Comparison of ENCODE assay signal across 1 cellular context in the genomic region with DNA sequence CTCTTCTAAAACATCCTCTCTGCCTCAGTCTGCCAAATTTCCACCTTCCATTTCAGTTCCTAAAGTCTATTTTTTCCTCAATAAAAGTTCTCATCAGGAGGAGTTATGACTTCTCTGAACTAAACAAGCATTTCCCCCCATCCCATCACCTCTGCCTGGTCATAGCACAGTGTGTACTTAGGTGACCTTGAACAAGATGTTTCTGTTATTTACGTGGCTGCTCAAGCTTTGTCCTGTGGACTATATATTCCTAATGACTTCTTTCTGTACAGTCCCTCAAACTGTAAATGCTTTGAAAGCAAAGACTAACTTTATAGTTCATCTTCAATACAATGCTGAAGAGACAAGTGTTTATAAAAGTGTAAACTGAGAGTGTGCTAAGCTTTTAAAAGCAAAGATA.
TF ChIP-seq lines count a peak whose summit lies in the region.

No MANE protein-coding gene starts in this region.

TF ChIP-seq in HepG2, 621 proteins besides CTCF, POLR2A, EP300 and RAD21 (continued from another document and continues in another):
- TF ChIP-seq ZNF18 (CRISPR knock-in tag; IDR thresholded peaks at IDR 0.05; ENCODE audit: insufficient replicate concordance) (no peak), SALL1 (CRISPR knock-in tag; IDR thresholded peaks at IDR 0.05) (peak; percentile 34; the same call in 1 of the 2 replicates), HOMEZ (CRISPR knock-in tag; IDR thresholded peaks at IDR 0.05; ENCODE audit: low read depth) (no peak), SMAD3 (CRISPR knock-in tag; IDR thresholded peaks at IDR 0.05) (0 out of 2 replicates have a peak, but pooled peaks have one; percentile 18), FOXP4 (CRISPR knock-in tag; IDR thresholded peaks at IDR 0.05) (0 out of 2 replicates have a peak, but pooled peaks have one; percentile 33), ZFP36L2 (CRISPR knock-in tag; IDR thresholded peaks at IDR 0.05) (no peak), BCL6 (CRISPR knock-in tag; IDR thresholded peaks at IDR 0.05) (peak; percentile 63; the same call in 1 of the 2 replicates), HNF4A (CRISPR knock-in tag; IDR thresholded peaks at IDR 0.05) (peak; percentile 44; the same call in 1 of the 2 replicates), CREBL2 (CRISPR knock-in tag; IDR thresholded peaks at IDR 0.05; ENCODE audit: borderline replicate concordance) (no peak), SOX5 (CRISPR knock-in tag; IDR thresholded peaks at IDR 0.05; ENCODE audit: borderline replicate concordance) (peak; percentile 75; the same call in 1 of the 2 replicates), SAP130 (CRISPR knock-in tag; IDR thresholded peaks at IDR 0.05; ENCODE audit: low read depth) (peak; percentile 57; the same call in 1 of the 2 replicates), ZNF607 (CRISPR knock-in tag; IDR thresholded peaks at IDR 0.05; ENCODE audit: borderline replicate concordance) (no peak), HMG20A (CRISPR knock-in tag; IDR thresholded peaks at IDR 0.05; ENCODE audit: borderline replicate concordance) (peak; percentile 60; the same call in 1 of the 2 replicates), FOXP1 (IDR thresholded peaks at IDR 0.05) (no peak), FOXP1 (CRISPR knock-in tag; IDR thresholded peaks at IDR 0.05) (peak; percentile 74), KAT8 (CRISPR knock-in tag; IDR thresholded peaks at IDR 0.05) (0 out of 2 replicates have a peak, but pooled peaks have one; percentile 13), FOXA1 (IDR thresholded peaks at IDR 0.05) (no peak), FOXA1 (CRISPR knock-in tag; IDR thresholded peaks at IDR 0.05) (peak; percentile 68), FOXK1 (CRISPR knock-in tag; IDR thresholded peaks at IDR 0.05; ENCODE audit: borderline replicate concordance, low read depth) (peak; percentile 53; the same call in 1 of the 2 replicates), NONO (IDR thresholded peaks at IDR 0.05) (no peak), NONO (CRISPR knock-in tag; conservative IDR thresholded peaks at IDR 0.05) (0 out of 2 replicates have a peak, but pooled peaks have one; percentile 29), ZNF501 (CRISPR knock-in tag; IDR thresholded peaks at IDR 0.05) (no peak), RXRB (CRISPR knock-in tag; IDR thresholded peaks at IDR 0.05; ENCODE audit: borderline replicate concordance) (peak; percentile 80), ARNT2 (CRISPR knock-in tag; IDR thresholded peaks at IDR 0.05; ENCODE audit: low read depth) (no peak), SMARCE1 (IDR thresholded peaks at IDR 0.05; ENCODE audit: borderline replicate concordance) (no peak), ETV5 (CRISPR knock-in tag; IDR thresholded peaks at IDR 0.05; ENCODE audit: borderline replicate concordance) (0 out of 2 replicates have a peak, but pooled peaks have one; percentile 15), CREB1 (IDR thresholded peaks at IDR 0.05) (no peak), CREB1 (CRISPR knock-in tag; IDR thresholded peaks at IDR 0.05) (peak; percentile 31; the same call in 1 of the 2 replicates), TSC22D2 (CRISPR knock-in tag; IDR thresholded peaks at IDR 0.05; ENCODE audit: borderline replicate concordance) (no peak), SOX13 (IDR thresholded peaks at IDR 0.05) (no peak), SOX13 (CRISPR knock-in tag; conservative IDR thresholded peaks at IDR 0.05 in 1 of 2, IDR thresholded peaks at IDR 0.05 in 1 of 2) (peak in 1 of 2 experiments; percentile 60; a peak in 2 of 4 replicates), MIXL1 (CRISPR knock-in tag; IDR thresholded peaks at IDR 0.05) (peak; percentile 60; the same call in 1 of the 2 replicates), THRA (CRISPR knock-in tag; IDR thresholded peaks at IDR 0.05; ENCODE audit: borderline replicate concordance) (peak; percentile 68; the same call in 1 of the 2 replicates), TMF1 (CRISPR knock-in tag; IDR thresholded peaks at IDR 0.05; ENCODE audit: low read depth) (no peak), NR2F6 (IDR thresholded peaks at IDR 0.05) (no peak), NR2F6 (CRISPR knock-in tag; IDR thresholded peaks at IDR 0.05) (0 out of 2 replicates have a peak, but pooled peaks have one; percentile 34), FOXA3 (CRISPR knock-in tag; IDR thresholded peaks at IDR 0.05) (peak; percentile 83), GATAD2A (CRISPR knock-in tag; IDR thresholded peaks at IDR 0.05) (peak; percentile 71), ZGPAT (CRISPR knock-in tag; IDR thresholded peaks at IDR 0.05) (peak; percentile 5; the same call in 1 of the 2 replicates), FOXO1 (CRISPR knock-in tag; IDR thresholded peaks at IDR 0.05) (peak; percentile 68; the same call in 1 of the 2 replicates), PAXIP1 (CRISPR knock-in tag; conservative IDR thresholded peaks at IDR 0.05) (peak; percentile 52), NAIF1 (CRISPR knock-in tag; IDR thresholded peaks at IDR 0.05; ENCODE audit: borderline replicate concordance) (no peak), ZFP1 (CRISPR knock-in tag; IDR thresholded peaks at IDR 0.05) (0 out of 2 replicates have a peak, but pooled peaks have one; percentile 20), SKIL (CRISPR knock-in tag; IDR thresholded peaks at IDR 0.05; ENCODE audit: borderline replicate concordance) (0 out of 2 replicates have a peak, but pooled peaks have one; percentile 32), HDAC2 (CRISPR knock-in tag; IDR thresholded peaks at IDR 0.05) (peak; percentile 50; the same call in 1 of the 2 replicates), KDM6A (CRISPR knock-in tag; IDR thresholded peaks at IDR 0.05; ENCODE audit: low read depth) (0 out of 2 replicates have a peak, but pooled peaks have one; percentile 21), ZNF558 (CRISPR knock-in tag; IDR thresholded peaks at IDR 0.05; ENCODE audit: borderline replicate concordance) (no peak), CEBPG (CRISPR knock-in tag; IDR thresholded peaks at IDR 0.05) (0 out of 2 replicates have a peak, but pooled peaks have one; percentile 21)
- TF ChIP-seq, protein P1, sequence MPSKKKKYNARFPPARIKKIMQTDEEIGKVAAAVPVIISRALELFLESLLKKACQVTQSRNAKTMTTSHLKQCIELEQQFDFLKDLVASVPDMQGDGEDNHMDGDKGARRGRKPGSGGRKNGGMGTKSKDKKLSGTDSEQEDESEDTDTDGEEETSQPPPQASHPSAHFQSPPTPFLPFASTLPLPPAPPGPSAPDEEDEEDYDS (CRISPR knock-in tag; IDR thresholded peaks at IDR 0.05) = no peak
